In genomic region chr11:134275534-134276395, GRCh38 we compare ENCODE assay signal across 8 cellular contexts. TPM values are rescaled to one million over a fixed set of nuclear protein-coding genes. Genes with fewer than 3 reads are reported as not detected.
DNase-seq lines count a peak whose midpoint lies in the region; ATAC-seq lines count a peak whose summit lies in the region.

Gene GLB1L3, plus strand, starts transcription at chr11:134276379. Its CDS starts 362 bp downstream, at chr11:134276741.

- H3K27ac ChIP-seq in ectodermal cell (ENCODE audit: insufficient read depth, low read depth, low read length, poor library complexity, severe bottlenecking), result no peak within 1 kb of the TSS

- H3K27me3 ChIP-seq in ectodermal cell (ENCODE audit: control insufficient read depth, insufficient read depth, low read length, poor library complexity, severe bottlenecking), result peaks cover 79% of the 10 kb centered on the region

- H3K4me3 ChIP-seq in ectodermal cell (ENCODE audit: insufficient read depth, low read depth, low read length), result peak within 1 kb of the TSS; percentile 41

- ATAC-seq in GM19351 (IDR thresholded peaks at IDR 0.05; ENCODE audit: unreplicated experiment), result peak; percentile 83

- in situ Hi-C loops in KBM-7 (cut with MboI; ENCODE audit: low pct_unique_long_range_greater_than_20kb, low sequenced_read_pairs), result no loop called here

- WGBS in ectodermal cell, 2 experiments, result 0% methylated on average over 68 of the region's 68 CpGs

- peaks cover 10% of the 10 kb centered on the region for H3K4me1 ChIP-seq in ectodermal cell (ENCODE audit: control insufficient read depth, insufficient read depth, low read length)

- H3K9me3 ChIP-seq in ectodermal cell (ENCODE audit: control insufficient read depth, low read length), result no peaks in the 10 kb centered on the region

- no peaks in the 10 kb centered on the region for H3K36me3 ChIP-seq in ectodermal cell (ENCODE audit: control insufficient read depth, insufficient read depth, low read length)

- peak; percentile 47 for DNase-seq in AG08395 (ENCODE audit: low spot score)
- DNase-seq in KBM-7, result peak; percentile 29
- peak; percentile 80 to 81 for DNase-seq in activated CD4-positive, alpha-beta T cell treated with anti-CD3 and anti-CD28 coated beads, Interleukin-2, amount 50 U/mL, for 4 hours
- DNase-seq in midbrain (lab: John Stamatoyannopoulos, UW), result peak; percentile 23
- peak; percentile 31 to 59 for DNase-seq in stimulated activated CD8-positive, alpha-beta memory T cell treated with anti-CD3 and anti-CD28 coated beads, Interleukin-2, amount 100 ng/mL, for 1 hour (ENCODE audit: low read depth in 2 of 2)
- no peak for DNase-seq in COLO829 (ENCODE audit: low spot score)

RNA-seq across cellular contexts. Expression of gene GLB1L3, which starts in this region (rescaled TPM):
- not detected for polyA plus RNA-seq in ectodermal cell (2013, experiment 1 of 4)
- not detected for polyA plus RNA-seq in ectodermal cell (2013, experiment 2 of 4)
- polyA plus RNA-seq in ectodermal cell (2013, experiment 3 of 4), result not detected
- polyA plus RNA-seq in ectodermal cell (2013, experiment 4 of 4), result not detected
